Comparison of ENCODE assay signal across 9 cellular contexts in the genomic region with DNA sequence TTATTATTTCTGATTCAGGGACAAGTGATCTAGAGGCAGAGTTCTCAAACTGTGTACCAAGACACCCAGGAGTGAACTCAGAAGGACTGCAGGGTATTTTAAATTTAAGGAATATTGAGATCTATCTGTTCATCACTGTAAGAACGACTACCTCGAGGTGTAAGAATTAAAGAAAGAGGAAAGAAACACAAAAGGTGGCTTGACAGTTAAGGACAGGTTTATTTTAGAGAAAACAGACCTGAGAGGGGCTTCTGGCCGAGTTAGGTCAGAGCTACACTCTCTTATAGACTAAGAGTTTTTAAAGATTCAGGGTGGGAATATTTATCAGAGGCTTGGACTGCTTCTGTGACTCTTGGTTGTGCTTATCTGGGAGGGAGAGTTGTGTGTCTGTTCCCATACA. TPM values are rescaled to one million over a fixed set of nuclear protein-coding genes. Genes with fewer than 3 reads are reported as not detected.
"Had no signal": no experiment of that assay in that cellular context is flagged by ENCODE, and none has a peak within 500 bp of the region (broad histone marks: within the 10 kb centered on the region; RNA-seq: fewer than 3 reads in every experiment).

No MANE protein-coding gene starts in this region.

- ATAC-seq: HCT116 had no signal

- H3K4me1 ChIP-seq: HAP-1 had no signal

- H3K36me3 ChIP-seq: HAP-1 had no signal

- DNase-seq: GOT3, H7, KG1 had no signal

- H3K9me3 ChIP-seq: HAP-1 had no signal

- H3K4me3 ChIP-seq: HAP-1 had no signal

- FAIRE-seq: HTR-8/SVneo had no signal

RNA-seq across cellular contexts. Expression of a gene that starts 12.6 kb away (rescaled TPM):
- total RNA-seq: H7, HT-29 had no signal
- polyA plus RNA-seq: IgD-negative memory B cell had no signal

RNA-seq across cellular contexts. Expression of a gene that starts 26.4 kb away (rescaled TPM):
- total RNA-seq: H4, H7, HT-29 had no signal
- polyA plus RNA-seq: IgD-negative memory B cell had no signal

RNA-seq across cellular contexts. Expression of a gene that starts 41.8 kb away (rescaled TPM):
- total RNA-seq: H4, H7, HT-29 had no signal
- polyA plus RNA-seq: IgD-negative memory B cell had no signal
